In the genomic region with DNA sequence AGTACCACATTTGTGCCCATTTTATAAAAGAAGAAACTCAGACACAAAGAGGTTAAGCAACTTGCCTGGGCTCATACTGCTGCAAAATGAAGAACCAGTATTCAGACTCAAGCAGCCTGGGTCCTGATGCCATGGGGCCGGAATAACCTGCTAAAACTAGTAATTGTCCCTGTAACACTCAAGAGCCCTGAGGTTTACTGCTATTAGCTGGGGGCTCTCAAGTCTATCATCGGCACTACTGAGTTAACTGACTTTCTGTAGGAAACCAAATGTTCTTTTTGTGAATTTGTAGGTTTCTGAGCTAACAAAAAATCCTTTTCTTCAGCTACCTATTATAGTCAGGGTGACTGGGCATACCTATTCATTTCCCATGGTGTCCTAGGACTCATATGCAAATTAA, we compare ENCODE assay signal across 22 cellular contexts.
DNase-seq lines count a peak whose midpoint lies in the region; ATAC-seq and TF ChIP-seq lines count a peak whose summit lies in the region.
"Had no signal": no experiment of that assay in that cellular context is flagged by ENCODE, and none has a peak within 500 bp of the region (broad histone marks: within the 10 kb centered on the region; RNA-seq: fewer than 3 reads in every experiment).

No MANE protein-coding gene starts in this region.

- H3K9me3 Mint-ChIP-seq in MCF 10A (ENCODE audit: unreplicated experiment) = no peaks in the 10 kb centered on the region
- H3K9me3 Mint-ChIP-seq in activated T-helper 2 cell treated with anti-CD3 and anti-CD28 coated beads, Interferon-gamma antibody, Interleukin-2, Interleukin-4, amounts not matched to agents 10 μg/mL and 5 μg/mL and 100 μg/mL, durations not matched to agents 14 hours and 24 hours and 36 hours = no peaks in the 10 kb centered on the region

- BruUV-seq in MCF 10A (replicated peaks; lab: Mats Ljungman, UMichigan) = TSS peak; percentile 37
- BruUV-seq in mammary epithelial cell (replicated peaks; lab: Mats Ljungman, UMichigan) = TSS peak; percentile 100

- no peak overlapping the region for H4K91ac ChIP-seq in neuronal stem cell (ENCODE audit: low read depth, low read length, poor library complexity)

- WGBS in mammary epithelial cell (ENCODE audit: low coverage, missing lambda C conversion rate) = 74% methylated on average over 2 of the region's 2 CpGs
- WGBS in neuronal stem cell (ENCODE audit: extremely low coverage in 2 of 2, insufficient read length in 2 of 2, insufficient replicate concordance in 1 of 2), 2 donors = no CpG with 5 or more reads among the region's 2 CpGs

- H3K4me2 ChIP-seq in mammary epithelial cell (ENCODE audit: insufficient read depth, low read depth, low read length) = no peak overlapping the region
- no peak overlapping the region for H3K4me2 ChIP-seq in neuronal stem cell (ENCODE audit: insufficient read depth, low read length, poor library complexity, severe bottlenecking)
- H3K4me2 ChIP-seq: PC-9 had no signal

- no peaks in the 10 kb centered on the region for H3K4me1 Mint-ChIP-seq in MCF 10A (ENCODE audit: insufficient read depth, unreplicated experiment)
- no peaks in the 10 kb centered on the region for H3K4me1 Mint-ChIP-seq in activated T-helper 2 cell treated with anti-CD3 and anti-CD28 coated beads, Interferon-gamma antibody, Interleukin-2, Interleukin-4, amounts not matched to agents 10 μg/mL and 5 μg/mL and 100 μg/mL, durations not matched to agents 14 hours and 24 hours and 36 hours (ENCODE audit: low read depth)

- in situ Hi-C loops in mammary epithelial cell (cut with MboI; ENCODE audit: low sequenced_read_pairs in 2 of 2) (no loop called here), GM13977 (cut with MboI; ENCODE audit: low pct_unique_long_range_greater_than_20kb, low sequenced_read_pairs, unreplicated experiment) (no loop called here)

- H3K79me2 ChIP-seq in mammary epithelial cell (ENCODE audit: insufficient read depth, low read length) = no peaks in the 10 kb centered on the region

- no peak overlapping the region for H3K4me3 ChIP-seq in breast epithelium
- H3K4me3 ChIP-seq in mammary epithelial cell (replicated peaks in 1 of 3; ENCODE audit: insufficient read depth in 1 of 3, low read depth in 2 of 3, low read length in 3 of 3) = no peak overlapping the region
- H3K4me3 ChIP-seq in neuronal stem cell (ENCODE audit: low read length in 2 of 2) = no peak overlapping the region
- H3K4me3 ChIP-seq: PC-9, SJSA1 had no signal

- dilution Hi-C loops in mammary epithelial cell (cut with HindIII; ENCODE audit: low sequenced_read_pairs) = no loop called here

- no peak overlapping the region for H2BK15ac ChIP-seq in neuronal stem cell (ENCODE audit: low read length)

- POLR2A ChIA-PET in MCF 10A (lab: Yijun Ruan, JAX) = interaction anchor here (0.7 kb wide), 1 partner anchor 61 kb away, joined by 3 read pairs; no protein-coding TSS in a partner anchor

- CTCF ChIA-PET in MCF 10A (lab: Yijun Ruan, JAX) (no interaction called here), mammary epithelial cell (lab: Charles Lee; ENCODE audit: low non-redundant PET) (interaction anchor here (0.6 kb wide), 1 partner anchor 781 kb away, joined by 5 read pairs; no protein-coding TSS in a partner anchor)

- no peak overlapping the region for H3K4me3 Mint-ChIP-seq in MCF 10A (ENCODE audit: unreplicated experiment)
- H3K4me3 Mint-ChIP-seq in activated T-helper 2 cell treated with anti-CD3 and anti-CD28 coated beads, Interferon-gamma antibody, Interleukin-2, Interleukin-4, amounts not matched to agents 10 μg/mL and 5 μg/mL and 100 μg/mL, durations not matched to agents 14 hours and 24 hours and 36 hours (ENCODE audit: low read depth) = no peak overlapping the region

- H3K14ac ChIP-seq in neuronal stem cell (ENCODE audit: low read length) = no peak overlapping the region

- TF ChIP-seq POLR2A in breast epithelium (IDR thresholded peaks at IDR 0.05) = no peak

- H3K4ac ChIP-seq in neuronal stem cell (ENCODE audit: low read length) = no peak overlapping the region

- H2BK12ac ChIP-seq in neuronal stem cell (ENCODE audit: low read length) = no peak overlapping the region

- H2AFZ ChIP-seq in mammary epithelial cell (ENCODE audit: low read depth, low read length) (no peak overlapping the region), neuronal stem cell (ENCODE audit: low read length) (peak overlapping the region; percentile 67)
- H2AFZ ChIP-seq: PC-9 had no signal

- H3K4me1 ChIP-seq in breast epithelium (no peaks in the 10 kb centered on the region), mammary epithelial cell (ENCODE audit: insufficient read depth, low read length) (no peaks in the 10 kb centered on the region), neuronal stem cell (ENCODE audit: control insufficient read depth in 2 of 2, insufficient read depth in 1 of 2, low read depth in 1 of 2, low read length in 2 of 2) (peaks cover 7 to 13% of the 10 kb centered on the region in 2 donors)
- H3K4me1 ChIP-seq: SJSA1 had no signal

- H2AK5ac ChIP-seq in neuronal stem cell (ENCODE audit: low read depth, low read length) = no peak overlapping the region

- H3K9ac ChIP-seq in mammary epithelial cell (ENCODE audit: insufficient read depth, low read length) (no peak overlapping the region), neuronal stem cell (ENCODE audit: low read depth, low read length, poor library complexity) (no peak overlapping the region)

- no peak overlapping the region for H2BK120ac ChIP-seq in neuronal stem cell (ENCODE audit: low read depth, low read length)

- H3K27me3 ChIP-seq in breast epithelium (no peaks in the 10 kb centered on the region), mammary epithelial cell (ENCODE audit: insufficient read depth, low read length) (no peaks in the 10 kb centered on the region), neuronal stem cell (ENCODE audit: control insufficient read depth in 3 of 3, insufficient read depth in 3 of 3, low read depth in 1 of 3, low read length in 3 of 3) (no peaks in the 10 kb centered on the region)
- H3K27me3 ChIP-seq: SJSA1 had no signal

- no peaks in the 10 kb centered on the region for H3K27me3 Mint-ChIP-seq in MCF 10A (ENCODE audit: insufficient read depth, unreplicated experiment)
- H3K27me3 Mint-ChIP-seq in activated T-helper 2 cell treated with anti-CD3 and anti-CD28 coated beads, Interferon-gamma antibody, Interleukin-2, Interleukin-4, amounts not matched to agents 10 μg/mL and 5 μg/mL and 100 μg/mL, durations not matched to agents 14 hours and 24 hours and 36 hours (ENCODE audit: low read depth) = peaks cover 2% of the 10 kb centered on the region

- no peak overlapping the region for H3K23ac ChIP-seq in neuronal stem cell (ENCODE audit: low read depth, low read length, poor library complexity)

- H3K9me3 ChIP-seq in breast epithelium = no peaks in the 10 kb centered on the region
- no peaks in the 10 kb centered on the region for H3K9me3 ChIP-seq in mammary epithelial cell (replicated peaks; ENCODE audit: insufficient read depth, low read length)
- no peaks in the 10 kb centered on the region for H3K9me3 ChIP-seq in neuronal stem cell (replicated peaks in 1 of 2; ENCODE audit: control insufficient read depth in 2 of 2, insufficient read depth in 1 of 2, low read depth in 1 of 2, low read length in 2 of 2)
- H3K9me3 ChIP-seq: SJSA1 had no signal

- no peaks in the 10 kb centered on the region for H3K36me3 Mint-ChIP-seq in MCF 10A (ENCODE audit: insufficient read depth, unreplicated experiment)
- no peaks in the 10 kb centered on the region for H3K36me3 Mint-ChIP-seq in activated T-helper 2 cell treated with anti-CD3 and anti-CD28 coated beads, Interferon-gamma antibody, Interleukin-2, Interleukin-4, amounts not matched to agents 10 μg/mL and 5 μg/mL and 100 μg/mL, durations not matched to agents 14 hours and 24 hours and 36 hours (ENCODE audit: low read depth)

- H2BK5ac ChIP-seq in neuronal stem cell (ENCODE audit: low read length) = no peak overlapping the region

- H3K36me3 ChIP-seq in breast epithelium (no peaks in the 10 kb centered on the region), mammary epithelial cell (ENCODE audit: insufficient read depth, low read length) (no peaks in the 10 kb centered on the region), neuronal stem cell (replicated peaks in 1 of 2; ENCODE audit: control insufficient read depth in 2 of 2, insufficient read depth in 2 of 2, low read length in 2 of 2) (no peaks in the 10 kb centered on the region)
- H3K36me3 ChIP-seq: SJSA1 had no signal

- no peak for ATAC-seq in HG02759 (IDR thresholded peaks at IDR 0.05; ENCODE audit: unreplicated experiment)
- ATAC-seq: HepG2 had no signal

- no peak overlapping the region for H3K18ac ChIP-seq in neuronal stem cell (ENCODE audit: low read length)

- intact Hi-C loops in MCF 10A (cut with micrococcal nuclease) = no loop called here
- intact Hi-C loops in breast epithelium (cut with DNase I; ENCODE audit: low total_unique reads) = no loop called here
- intact Hi-C loops in mammary epithelial cell (cut with micrococcal nuclease) = no loop called here
- intact Hi-C loops in activated T-helper 2 cell treated with anti-CD3 and anti-CD28 coated beads, Interferon-gamma antibody, Interleukin-2, Interleukin-4, amounts not matched to agents 10 μg/mL and 5 μg/mL and 100 μg/mL, durations not matched to agents 14 hours and 24 hours and 36 hours (cut with micrococcal nuclease) = no loop called here

- no peak overlapping the region for H4K8ac ChIP-seq in neuronal stem cell (ENCODE audit: low read depth, low read length)

- DNase-seq in MCF 10A (ENCODE audit: unreplicated experiment) (no peak), breast epithelium (ENCODE audit: low spot score in 2 of 2) (no peak), mammary epithelial cell (peak; percentile 29), iPS DF 4.7 (ENCODE audit: extremely low read depth, low spot score) (peak; percentile 14), neuronal stem cell (ENCODE audit: low spot score) (no peak), GM13977 (ENCODE audit: low spot score) (no peak)
- no peak for DNase-seq in activated T-helper 2 cell treated with anti-CD3 and anti-CD28 coated beads, Interferon-gamma antibody, Interleukin-2, Interleukin-4, amounts not matched to agents 10 μg/mL and 5 μg/mL and 100 μg/mL, durations not matched to agents 14 hours and 24 hours and 36 hours (ENCODE audit: low spot score)
- DNase-seq: Calu3; Kasumi-1; MV-4-11; NCI-H1105; NCI-H146; NCI-H1930; NCI-H2107; NCI-H526; NCI-H82; NK-92 treated with Interleukin-12 subunit alpha and Interleukin-12 subunit beta, amount 100 ng/mL, for 24 hours; PC-9; Right ventricle myocardium superior had no signal

- H3K27ac Mint-ChIP-seq in MCF 10A (ENCODE audit: low read depth, unreplicated experiment) = no peak overlapping the region
- no peak overlapping the region for H3K27ac Mint-ChIP-seq in activated T-helper 2 cell treated with anti-CD3 and anti-CD28 coated beads, Interferon-gamma antibody, Interleukin-2, Interleukin-4, amounts not matched to agents 10 μg/mL and 5 μg/mL and 100 μg/mL, durations not matched to agents 14 hours and 24 hours and 36 hours

- no peak overlapping the region for H3K27ac ChIP-seq in breast epithelium
- H3K27ac ChIP-seq in mammary epithelial cell (ENCODE audit: insufficient read depth, low read depth, low read length) = no peak overlapping the region
- no peak overlapping the region for H3K27ac ChIP-seq in neuronal stem cell (replicated peaks; ENCODE audit: low read length)
- H3K27ac ChIP-seq: PC-9, SJSA1 had no signal

- no peaks in the 10 kb centered on the region for H3K79me1 ChIP-seq in neuronal stem cell (ENCODE audit: low read depth, low read length)

- H4K20me1 ChIP-seq in mammary epithelial cell (ENCODE audit: insufficient read depth, low read length) = no peaks in the 10 kb centered on the region

- TF ChIP-seq CTCF in MCF 10A (IDR thresholded peaks at IDR 0.05; ENCODE audit: unreplicated experiment) (no peak), breast epithelium (IDR thresholded peaks at IDR 0.05) (no peak), mammary epithelial cell (conservative IDR thresholded peaks at IDR 0.05 in 1 of 2, IDR thresholded peaks at IDR 0.05 in 1 of 2; ENCODE audit: extremely low read depth in 1 of 2, insufficient read depth in 1 of 2, low read depth in 1 of 2, low read length in 2 of 2) (no peak), GM13977 (IDR thresholded peaks at IDR 0.05; ENCODE audit: extremely low read depth, insufficient read depth, missing control alignments) (no peak)

Comparison
In these comparisons a context has a peak if more than half of its experiments do, and no peak if none do; other contexts are left out.
1. DNase-seq: peak in mammary epithelial cell (single experiment) and iPS DF 4.7 (single experiment); none in MCF 10A (single experiment), breast epithelium (0 of 2), neuronal stem cell (single experiment), GM13977 (single experiment) and activated T-helper 2 cell treated with anti-CD3 and anti-CD28 coated beads, Interferon-gamma antibody, Interleukin-2, Interleukin-4, amounts not matched to agents 10 μg/mL and 5 μg/mL and 100 μg/mL, durations not matched to agents 14 hours and 24 hours and 36 hours (single experiment).